Comparison of ENCODE assay signal across 19 cellular contexts in the genomic region with DNA sequence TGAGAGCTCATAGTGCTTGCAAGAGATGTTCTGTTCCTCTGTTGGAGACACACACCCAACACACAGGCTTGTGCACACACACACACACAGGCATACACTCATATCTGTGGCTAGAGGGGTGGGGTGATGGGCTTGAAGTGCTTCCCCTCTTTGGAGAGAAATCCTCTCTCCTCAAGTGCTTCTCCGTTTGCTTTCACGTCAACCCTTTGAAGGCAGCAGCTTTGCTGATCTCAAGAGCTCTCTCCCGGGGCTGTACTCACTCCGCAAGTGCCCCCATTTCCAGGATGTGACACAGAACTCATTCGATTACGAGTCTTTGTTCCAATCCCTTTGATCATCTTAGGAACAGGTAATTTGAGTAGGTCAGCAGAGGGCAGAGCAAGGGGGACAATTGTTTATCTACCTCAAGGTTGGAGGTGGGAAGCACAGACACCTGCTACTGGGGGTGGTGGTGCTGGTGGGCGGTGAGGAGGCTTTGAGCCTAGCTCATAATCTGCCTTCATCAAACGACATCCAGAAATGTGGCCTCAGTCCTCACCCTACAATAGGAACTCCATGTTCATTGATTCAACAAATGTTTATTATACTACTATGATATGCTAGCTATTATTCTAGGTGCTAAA.
A peak's percentile ranks its signal among the peaks of the same experiment; 100 is the strongest.
DNase-seq lines count a peak whose midpoint lies in the region; ATAC-seq, FAIRE-seq and TF ChIP-seq lines count a peak whose summit lies in the region.
"Had no signal": no experiment of that assay in that cellular context is flagged by ENCODE, and none has a peak within 500 bp of the region (broad histone marks: within the 10 kb centered on the region; RNA-seq: fewer than 3 reads in every experiment).

No MANE protein-coding gene starts in this region.

- no peaks in the 10 kb centered on the region for H4K20me1 ChIP-seq in neural cell (ENCODE audit: insufficient read depth)

- no peak for TF ChIP-seq CTCF in neural cell (IDR thresholded peaks at IDR 0.05; ENCODE audit: poor library complexity, severe bottlenecking)

- H3K4me3 ChIP-seq in neural cell (ENCODE audit: low read length) = no peak overlapping the region
- H3K4me3 ChIP-seq: ascending aorta, MG63, skin epidermis, thoracic aorta had no signal

- H3K9me3 ChIP-seq in neural cell (ENCODE audit: low read length) = no peaks in the 10 kb centered on the region
- H3K9me3 ChIP-seq: ascending aorta, MG63, thoracic aorta had no signal

- ATAC-seq in GM21526 (IDR thresholded peaks at IDR 0.05; ENCODE audit: low FRiP score, unreplicated experiment) = no peak
- ATAC-seq: left lobe of liver had no signal

- H3K27me3 ChIP-seq in neural cell (ENCODE audit: insufficient read depth, low read depth, low read length) = no peaks in the 10 kb centered on the region
- H3K27me3 ChIP-seq: ascending aorta, MG63 had no signal

- no peaks in the 10 kb centered on the region for H3K79me2 ChIP-seq in neural cell (replicated peaks; ENCODE audit: insufficient read depth, low read length)

- TF ChIP-seq EP300 in neural cell (conservative IDR thresholded peaks at IDR 0.05; ENCODE audit: poor library complexity, severe bottlenecking) = no peak

- no peak overlapping the region for H3K9ac ChIP-seq in neural cell (ENCODE audit: low read length)

- no peak for TF ChIP-seq RAD21 in neural cell (conservative IDR thresholded peaks at IDR 0.05)

- TF ChIP-seq POLR2A in GM12891 (IDR thresholded peaks at IDR 0.05; ENCODE audit: low read depth, low read length) = no peak

- H3F3A ChIP-seq in neural cell (ENCODE audit: insufficient read depth, low read length, poor library complexity, severe bottlenecking) = no peaks in the 10 kb centered on the region

- FAIRE-seq in GM12891 (lab: Jason Lieb, UNC) = peak; percentile 20

- H3K4me2 ChIP-seq in neural cell (ENCODE audit: low read length) = no peak overlapping the region

- peak overlapping the region; percentile 23 for H3K27ac ChIP-seq in neural cell (ENCODE audit: low read length)
- H3K27ac ChIP-seq: ascending aorta, RWPE1, skin epidermis, thoracic aorta had no signal

- H2AFZ ChIP-seq in neural cell (ENCODE audit: low read depth, low read length) = no peak overlapping the region

- no peaks in the 10 kb centered on the region for H3K9me2 ChIP-seq in neural cell (ENCODE audit: insufficient read depth, low read length)

- no peak for DNase-seq in GM12891 (ENCODE audit: insufficient read length, low spot score)
- peak; percentile 76 for DNase-seq in NCI-H146 (lab: John Stamatoyannopoulos, UW)
- peak; percentile 64 for DNase-seq in NCI-H69 (lab: John Stamatoyannopoulos, UW)
- no peak for DNase-seq in amniotic stem cell (lab: John Stamatoyannopoulos, UW)
- DNase-seq in glomerular visceral epithelial cell (ENCODE audit: extremely low spot score) = no peak
- DNase-seq: activated CD4-positive, CD25-positive, alpha-beta regulatory T cell; activated gamma-delta T cell treated with Interleukin-2 at 50 U/mL for 16 hours; AML-193; foreskin fibroblast; MG63; NK-92 treated with Interleukin-12 subunit alpha and Interleukin-12 subunit beta, amount 100 ng/mL, for 24 hours; T-helper 1 cell had no signal

- H3K36me3 ChIP-seq in neural cell (ENCODE audit: insufficient read depth, low read length) = no peaks in the 10 kb centered on the region
- H3K36me3 ChIP-seq: ascending aorta, MG63, thoracic aorta had no signal

TF ChIP-seq in GM12891, 5 proteins besides CTCF, POLR2A, EP300 and RAD21:
- no peak for TF ChIP-seq POU2F2 (IDR thresholded peaks at IDR 0.05; ENCODE audit: low read depth, low read length)
- no peak for TF ChIP-seq TAF1 (IDR thresholded peaks at IDR 0.05; ENCODE audit: low read depth, low read length)
- TF ChIP-seq PAX5 (IDR thresholded peaks at IDR 0.05; ENCODE audit: insufficient read depth, low read length, severe bottlenecking) = no peak
- no peak for TF ChIP-seq POLR2AphosphoS5 (IDR thresholded peaks at IDR 0.05; ENCODE audit: low read depth, low read length)
- no peak for TF ChIP-seq SPI1 (IDR thresholded peaks at IDR 0.05; ENCODE audit: low read depth, low read length)

TF ChIP-seq in neural cell, 6 proteins besides CTCF, POLR2A, EP300 and RAD21:
- TF ChIP-seq, protein P1, sequence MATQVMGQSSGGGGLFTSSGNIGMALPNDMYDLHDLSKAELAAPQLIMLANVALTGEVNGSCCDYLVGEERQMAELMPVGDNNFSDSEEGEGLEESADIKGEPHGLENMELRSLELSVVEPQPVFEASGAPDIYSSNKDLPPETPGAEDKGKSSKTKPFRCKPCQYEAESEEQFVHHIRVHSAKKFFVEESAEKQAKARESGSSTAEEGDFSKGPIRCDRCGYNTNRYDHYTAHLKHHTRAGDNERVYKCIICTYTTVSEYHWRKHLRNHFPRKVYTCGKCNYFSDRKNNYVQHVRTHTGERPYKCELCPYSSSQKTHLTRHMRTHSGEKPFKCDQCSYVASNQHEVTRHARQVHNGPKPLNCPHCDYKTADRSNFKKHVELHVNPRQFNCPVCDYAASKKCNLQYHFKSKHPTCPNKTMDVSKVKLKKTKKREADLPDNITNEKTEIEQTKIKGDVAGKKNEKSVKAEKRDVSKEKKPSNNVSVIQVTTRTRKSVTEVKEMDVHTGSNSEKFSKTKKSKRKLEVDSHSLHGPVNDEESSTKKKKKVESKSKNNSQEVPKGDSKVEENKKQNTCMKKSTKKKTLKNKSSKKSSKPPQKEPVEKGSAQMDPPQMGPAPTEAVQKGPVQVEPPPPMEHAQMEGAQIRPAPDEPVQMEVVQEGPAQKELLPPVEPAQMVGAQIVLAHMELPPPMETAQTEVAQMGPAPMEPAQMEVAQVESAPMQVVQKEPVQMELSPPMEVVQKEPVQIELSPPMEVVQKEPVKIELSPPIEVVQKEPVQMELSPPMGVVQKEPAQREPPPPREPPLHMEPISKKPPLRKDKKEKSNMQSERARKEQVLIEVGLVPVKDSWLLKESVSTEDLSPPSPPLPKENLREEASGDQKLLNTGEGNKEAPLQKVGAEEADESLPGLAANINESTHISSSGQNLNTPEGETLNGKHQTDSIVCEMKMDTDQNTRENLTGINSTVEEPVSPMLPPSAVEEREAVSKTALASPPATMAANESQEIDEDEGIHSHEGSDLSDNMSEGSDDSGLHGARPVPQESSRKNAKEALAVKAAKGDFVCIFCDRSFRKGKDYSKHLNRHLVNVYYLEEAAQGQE (IDR thresholded peaks at IDR 0.05; ENCODE audit: borderline replicate concordance) = no peak
- TF ChIP-seq POLR2AphosphoS5 (IDR thresholded peaks at IDR 0.05) (no peak), EZH2 (IDR thresholded peaks at IDR 0.05; ENCODE audit: borderline replicate concordance, insufficient read depth, low read length, poor library complexity, severe bottlenecking) (no peak), TAF1 (IDR thresholded peaks at IDR 0.05; ENCODE audit: low read depth) (no peak), MXI1 (conservative IDR thresholded peaks at IDR 0.05; ENCODE audit: poor library complexity, severe bottlenecking) (no peak), SMC3 (conservative IDR thresholded peaks at IDR 0.05; ENCODE audit: poor library complexity) (no peak)

Comparison
In these comparisons a context has a peak if more than half of its experiments do, and no peak if none do; other contexts are left out.
1. DNase-seq: peak in NCI-H146 (single experiment) and NCI-H69 (single experiment); none in GM12891 (single experiment), amniotic stem cell (single experiment) and glomerular visceral epithelial cell (single experiment).